Comparison of ENCODE assay signal across 13 cellular contexts in genomic region chr10:52007091-52007490, GRCh38.
"Had no signal": no experiment of that assay in that cellular context is flagged by ENCODE, and none has a peak within 500 bp of the region (broad histone marks: within the 10 kb centered on the region; RNA-seq: fewer than 3 reads in every experiment).

No MANE protein-coding gene starts in this region.

- H3K9me3 ChIP-seq: colonic mucosa, esophagus muscularis mucosa, esophagus squamous epithelium, gastrocnemius medialis, gastroesophageal sphincter had no signal

- H3K36me3 ChIP-seq: colonic mucosa, esophagus muscularis mucosa, esophagus squamous epithelium, gastrocnemius medialis, gastroesophageal sphincter, heart left ventricle, heart right ventricle had no signal

- ATAC-seq: effector memory CD8-positive, alpha-beta T cell; esophagus mucosa; foreskin keratinocyte; gastrocnemius medialis; gastroesophageal sphincter; heart left ventricle; heart right ventricle had no signal

- H3K27ac ChIP-seq: colonic mucosa, coronary artery, dorsolateral prefrontal cortex, epithelial cell of prostate, esophagus muscularis mucosa, esophagus squamous epithelium, foreskin keratinocyte, gastrocnemius medialis, gastroesophageal sphincter, heart left ventricle, heart right ventricle had no signal

- H3K4me3 ChIP-seq: colonic mucosa, coronary artery, dorsolateral prefrontal cortex, esophagus muscularis mucosa, esophagus squamous epithelium, gastrocnemius medialis, gastroesophageal sphincter, heart left ventricle, heart right ventricle had no signal

- H3K4me1 ChIP-seq: colonic mucosa, esophagus squamous epithelium, foreskin keratinocyte had no signal
